In genomic region chr3:38655708-38656300, GRCh38 we compare ENCODE assay signal across 1 cellular context.
TF ChIP-seq lines count a peak whose summit lies in the region.

No MANE protein-coding gene starts in this region.

TF ChIP-seq in GM23338, 12 proteins besides CTCF, POLR2A, EP300 and RAD21 (continued from another document):
- TF ChIP-seq ZNF462 (CRISPR knock-in tag; IDR thresholded peaks at IDR 0.05): no peak
- no peak for TF ChIP-seq EZH2phosphoT487 (IDR thresholded peaks at IDR 0.05; ENCODE audit: unreplicated experiment)
- TF ChIP-seq ETS1 (IDR thresholded peaks at IDR 0.05): no peak
- TF ChIP-seq CREB1 (CRISPR knock-in tag; IDR thresholded peaks at IDR 0.05; ENCODE audit: low read depth): no peak
- no peak for TF ChIP-seq POLR2AphosphoS5 (IDR thresholded peaks at IDR 0.05; ENCODE audit: low read depth)
